In genomic region chr9:34443976-34444375, GRCh38 we compare ENCODE assay signal across 19 cellular contexts. TPM values are rescaled to one million over a fixed set of nuclear protein-coding genes. Genes with fewer than 3 reads are reported as not detected.
"Had no signal": no experiment of that assay in that cellular context is flagged by ENCODE, and none has a peak within 500 bp of the region (broad histone marks: within the 10 kb centered on the region; RNA-seq: fewer than 3 reads in every experiment).

No MANE protein-coding gene starts in this region.

- H3K9me3 Mint-ChIP-seq: activated naive CD4-positive, alpha-beta T cell treated with anti-CD3 and anti-CD28 coated beads, Interleukin-2, amount 10 ng/mL, durations not matched to agents 7 days and 5 days; activated T-helper 2 cell treated with anti-CD3 and anti-CD28 coated beads, Interferon-gamma antibody, Interleukin-2, Interleukin-4, amounts not matched to agents 10 μg/mL and 5 μg/mL and 100 μg/mL, durations not matched to agents 14 hours and 24 hours and 36 hours; natural killer cell treated with Interleukin-12 subunit alpha and Interleukin-12 subunit beta and Interleukin-15 and Interleukin-18, amount 100 ng/mL, for 72 hours had no signal

- H3K27ac ChIP-seq: esophagus squamous epithelium had no signal

- H3K4me3 Mint-ChIP-seq: activated naive CD4-positive, alpha-beta T cell treated with anti-CD3 and anti-CD28 coated beads, Interleukin-2, amount 10 ng/mL, durations not matched to agents 7 days and 5 days; natural killer cell treated with Interleukin-12 subunit alpha and Interleukin-12 subunit beta and Interleukin-15 and Interleukin-18, amount 100 ng/mL, for 72 hours had no signal

- H3K36me3 ChIP-seq: esophagus squamous epithelium had no signal

- H3K4me3 ChIP-seq: esophagus squamous epithelium had no signal

- H3K27me3 Mint-ChIP-seq: activated naive CD4-positive, alpha-beta T cell treated with anti-CD3 and anti-CD28 coated beads, Interleukin-2, amount 10 ng/mL, durations not matched to agents 7 days and 5 days; natural killer cell treated with Interleukin-12 subunit alpha and Interleukin-12 subunit beta and Interleukin-15 and Interleukin-18, amount 100 ng/mL, for 72 hours; progenitor cell of endocrine pancreas had no signal

- H3K27me3 ChIP-seq: esophagus squamous epithelium had no signal

- H3K27ac Mint-ChIP-seq: activated naive CD4-positive, alpha-beta T cell treated with anti-CD3 and anti-CD28 coated beads, Interleukin-2, amount 10 ng/mL, durations not matched to agents 7 days and 5 days; activated T-helper 2 cell treated with anti-CD3 and anti-CD28 coated beads, Interferon-gamma antibody, Interleukin-2, Interleukin-4, amounts not matched to agents 10 μg/mL and 5 μg/mL and 100 μg/mL, durations not matched to agents 14 hours and 24 hours and 36 hours; natural killer cell treated with Interleukin-12 subunit alpha and Interleukin-12 subunit beta and Interleukin-15 and Interleukin-18, amount 100 ng/mL, for 72 hours; progenitor cell of endocrine pancreas had no signal

- DNase-seq: activated CD4-positive, alpha-beta T cell treated with anti-CD3 and anti-CD28 coated beads for 1 hour; activated CD4-positive, alpha-beta T cell treated with anti-CD3 and anti-CD28 coated beads, Interleukin-2, amount 50 U/mL, for 4 hours; activated naive CD4-positive, alpha-beta T cell treated with anti-CD3 and anti-CD28 coated beads, Interleukin-2, amount 10 ng/mL, durations not matched to agents 7 days and 5 days; esophagus squamous epithelium; foreskin fibroblast; kidney glomerular epithelial cell; mesenchymal stem cell; nucleus accumbens; right cardiac atrium; small intestine; stimulated activated CD4-positive, alpha-beta T cell treated with anti-CD3 and anti-CD28 coated beads, Interleukin-4, amount 100 ng/mL, for 4 hours; stimulated activated CD8-positive, alpha-beta memory T cell treated with anti-CD3 and anti-CD28 coated beads, Interleukin-4, amount 100 ng/mL, for 48 hours; stimulated activated naive CD8-positive, alpha-beta T cell treated with anti-CD3 and anti-CD28 coated beads, Interleukin-15, Interleukin-2, amounts not matched to agents 100 U/mL and 50 U/mL, for 24 hours; T-helper 9 cell; trophoblast cell had no signal

- H3K36me3 Mint-ChIP-seq: activated naive CD4-positive, alpha-beta T cell treated with anti-CD3 and anti-CD28 coated beads, Interleukin-2, amount 10 ng/mL, durations not matched to agents 7 days and 5 days; natural killer cell treated with Interleukin-12 subunit alpha and Interleukin-12 subunit beta and Interleukin-15 and Interleukin-18, amount 100 ng/mL, for 72 hours had no signal

- H3K9me3 ChIP-seq: esophagus squamous epithelium had no signal

- ATAC-seq: natural killer cell treated with Interleukin-12 subunit alpha and Interleukin-12 subunit beta and Interleukin-15 and Interleukin-18, amount 100 ng/mL, for 72 hours; right cardiac atrium; stimulated activated naive CD8-positive, alpha-beta T cell treated with anti-CD3 and anti-CD28 coated beads, Interleukin-15, Interleukin-2, amounts not matched to agents 100 U/mL and 50 U/mL, for 24 hours had no signal

RNA-seq across cellular contexts. Expression of gene DNAI1, which starts 14.6 kb away (rescaled TPM):
- total RNA-seq: activated T-helper 2 cell treated with anti-CD3 and anti-CD28 coated beads, Interferon-gamma antibody, Interleukin-2, Interleukin-4, amounts not matched to agents 10 μg/mL and 5 μg/mL and 100 μg/mL, durations not matched to agents 14 hours and 24 hours and 36 hours; esophagus squamous epithelium; liver; natural killer cell treated with Interleukin-12 subunit alpha and Interleukin-12 subunit beta and Interleukin-15 and Interleukin-18, amount 100 ng/mL, for 72 hours; right cardiac atrium had no signal
